In the genomic region with DNA sequence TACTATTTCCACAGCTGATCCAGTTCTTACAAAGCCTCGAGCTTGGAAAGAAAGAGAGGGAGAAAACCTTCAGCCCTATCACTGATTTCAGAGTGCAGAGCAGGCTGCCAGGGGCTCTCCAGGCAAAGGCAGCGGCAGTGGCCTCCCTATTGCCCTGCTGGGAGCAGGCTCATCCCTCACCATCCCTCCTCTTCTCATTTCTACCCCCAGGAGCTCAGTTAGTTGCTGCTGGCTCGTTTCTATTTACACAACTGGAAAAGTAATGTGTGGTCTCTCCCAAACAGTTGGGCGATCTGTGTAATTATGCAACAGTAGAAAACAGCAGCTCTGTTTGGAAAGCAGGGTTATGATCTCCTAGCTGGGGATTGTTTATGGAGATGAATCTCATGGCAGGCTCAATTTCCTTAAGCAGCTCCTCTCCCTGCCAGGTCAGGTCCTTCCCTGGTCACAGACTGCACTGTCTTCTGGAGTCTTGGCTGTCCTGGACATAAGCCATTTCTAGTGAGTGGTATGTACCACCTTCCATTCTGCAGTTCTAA, we compare ENCODE assay signal across 12 cellular contexts. TPM values are rescaled to one million over a fixed set of nuclear protein-coding genes. Genes with fewer than 3 reads are reported as not detected.
DNase-seq lines count a peak whose midpoint lies in the region; ATAC-seq, FAIRE-seq and TF ChIP-seq lines count a peak whose summit lies in the region.
"Had no signal": no experiment of that assay in that cellular context is flagged by ENCODE, and none has a peak within 500 bp of the region (broad histone marks: within the 10 kb centered on the region; RNA-seq: fewer than 3 reads in every experiment).

No MANE protein-coding gene starts in this region.

- no TSS peak for BruUV-seq in Panc1 (replicated peaks; lab: Mats Ljungman, UMichigan)

- DNase-seq in AG09319 (ENCODE audit: extremely low read depth, low read depth) (peak; percentile 69), Panc1 (ENCODE audit: low read depth, low spot score) (no peak), fibroblast of villous mesenchyme (ENCODE audit: low read depth) (peak; percentile 98), pancreas (peak in 2 of 6 donors; percentile 11 to 20), DMS153 treated with DMSO at 0.1 percent for 48 hours (lab: John Stamatoyannopoulos, UW; ENCODE audit: unreplicated experiment) (no peak), NCI-H2171 treated with DMSO at 0.1 percent for 48 hours (lab: John Stamatoyannopoulos, UW) (no peak), cortex of kidney (lab: John Stamatoyannopoulos, UW) (no peak)
- DNase-seq: activated gamma-delta T cell treated with Interleukin-2 at 50 U/mL for 16 hours, foreskin melanocyte had no signal

- in situ Hi-C loops in Panc1 (cut with HindIII; ENCODE audit: low pct_unique_long_range_greater_than_20kb, low sequenced_read_pairs): no loop called here

- no peaks in the 10 kb centered on the region for H3K9me3 ChIP-seq in Panc1 (ENCODE audit: control insufficient read depth, insufficient read depth, low read depth, low read length)
- H3K9me3 ChIP-seq in pancreas: no peaks in the 10 kb centered on the region

- FAIRE-seq in pancreas (lab: Jason Lieb, UNC): no peak
- FAIRE-seq: GM18507, TTC549 had no signal

- ATAC-seq in Panc1: peak; percentile 73
- ATAC-seq in pancreas: peak; percentile 55 to 79 (median 70)
- no peak for ATAC-seq in HG03159 (IDR thresholded peaks at IDR 0.05; ENCODE audit: unreplicated experiment)

- H3K27me3 ChIP-seq in Panc1 (ENCODE audit: control insufficient read depth, insufficient read depth, low read length): no peaks in the 10 kb centered on the region
- H3K27me3 ChIP-seq in pancreas: no peaks in the 10 kb centered on the region

- H3K4me3 ChIP-seq in Panc1 (ENCODE audit: low read depth in 2 of 2, low read length in 2 of 2) (peak overlapping the region in 1 of 2 experiments; percentile 4; a peak in 1 of 4 replicates), fibroblast of villous mesenchyme (ENCODE audit: low read depth, low read length) (peak overlapping the region; percentile 7), pancreas (no peak overlapping the region)

- peaks cover 57% of the 10 kb centered on the region for H3K4me1 ChIP-seq in Panc1 (ENCODE audit: control insufficient read depth, insufficient read depth, low read length)
- peaks cover 5 to 20% (median 16%) of the 10 kb centered on the region in 3 donors for H3K4me1 ChIP-seq in pancreas

- intact Hi-C loops in Panc1 (cut with micrococcal nuclease; ENCODE audit: unreplicated experiment) (no loop called here), pancreas (cut with DNase I) (no loop called here)

- TF ChIP-seq CTCF in AG09319 (IDR thresholded peaks at IDR 0.05; ENCODE audit: low read depth, low read length): no peak
- TF ChIP-seq CTCF in Panc1 (IDR thresholded peaks at IDR 0.05): no peak
- no peak for TF ChIP-seq CTCF in fibroblast of villous mesenchyme (IDR thresholded peaks at IDR 0.05; ENCODE audit: insufficient read depth, low read depth, low read length)
- TF ChIP-seq CTCF in pancreas (IDR thresholded peaks at IDR 0.05): no peak

- POLR2A ChIA-PET in Panc1 (lab: Charles Lee): interaction anchor here (0.5 to 1.9 kb wide), 5 partner anchors 9 to 46 kb away, joined by 3 to 9 read pairs (median 5); a partner anchor contains a TSS

- CTCF ChIA-PET in Panc1 (lab: Charles Lee): interaction anchor here (0.5 to 1.5 kb wide), 6 partner anchors 17 to 875 kb away, joined by 3 to 8 read pairs (median 3); no protein-coding TSS in a partner anchor

- WGBS in pancreas, 2 donors: 5 to 9% methylated on average over 4 of the region's 4 CpGs

- H3K36me3 ChIP-seq in Panc1 (ENCODE audit: control insufficient read depth, insufficient read depth, low read length) (no peaks in the 10 kb centered on the region), pancreas (no peaks in the 10 kb centered on the region)

- H3K27ac ChIP-seq in Panc1 (ENCODE audit: low read length) (peak overlapping the region; percentile 100), pancreas (peak overlapping the region; percentile 31 to 81 (median 60))

RNA-seq across cellular contexts. Expression of a gene that starts 28.7 kb away (rescaled TPM):
- total RNA-seq in Panc1 (2021; ENCODE audit: unreplicated experiment) (533 TPM), fibroblast of villous mesenchyme (120 and 202 TPM in 2 replicates), pancreas (100 to 1,000 TPM in 2 of 6 donors, 10 to 100 TPM in 4; 84.0 to 125 (median 97.5) TPM)
- 322 TPM for polyA plus RNA-seq in Panc1 (2012; ENCODE audit: insufficient read length)
- polyA plus RNA-seq in pancreas: 10 to 100 TPM; 28.0 to 37.5 TPM

Comparison
In these comparisons a context has a peak if more than half of its experiments do, and no peak if none do; other contexts are left out.
1. DNase-seq: peak in AG09319 (single experiment) and fibroblast of villous mesenchyme (single experiment); none in Panc1 (single experiment), DMS153 treated with DMSO at 0.1 percent for 48 hours (single experiment), NCI-H2171 treated with DMSO at 0.1 percent for 48 hours (single experiment) and cortex of kidney (single experiment).